ENCODE assay signal across 28 cellular contexts in the genomic region with DNA sequence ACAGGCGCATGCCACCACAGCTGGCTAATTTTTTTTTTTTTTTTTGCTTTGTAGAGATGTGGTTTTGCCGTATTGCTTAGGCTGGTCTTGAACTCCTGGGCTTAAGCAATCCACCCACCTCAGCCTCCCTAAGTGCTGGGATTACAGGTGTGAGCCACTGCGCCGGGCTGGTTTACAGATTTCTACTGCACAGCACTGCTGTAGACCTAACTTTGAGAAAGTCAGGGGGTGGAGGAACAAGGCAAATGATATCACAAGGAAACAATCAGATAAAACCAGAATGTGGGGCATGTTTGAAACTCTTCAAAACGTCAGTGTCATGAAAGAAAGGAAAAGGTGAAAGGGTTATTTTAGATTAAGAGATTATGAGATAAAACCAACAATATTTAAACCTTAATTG.
"Had no signal": no experiment of that assay in that cellular context is flagged by ENCODE, and none has a peak within 500 bp of the region (broad histone marks: within the 10 kb centered on the region; RNA-seq: fewer than 3 reads in every experiment).

No MANE protein-coding gene starts in this region.

- H3K36me3 ChIP-seq: esophagus muscularis mucosa, gastroesophageal sphincter, heart right ventricle, left lung, suprapubic skin, thyroid gland, vagina had no signal

- H3K27ac Mint-ChIP-seq: mesothelial cell of epicardium; natural killer cell treated with Interleukin-12 subunit alpha and Interleukin-12 subunit beta and Interleukin-15 and Interleukin-18, amount 100 ng/mL, for 72 hours; progenitor cell of endocrine pancreas; stimulated activated memory B cell treated with anti-CD40 and anti-IgM and Interleukin-4, amounts not matched to agents 10 μg/mL and 1 μg/mL and 100 μg/mL, for 72 hours; stimulated activated naive CD8-positive, alpha-beta T cell treated with anti-CD3 and anti-CD28 coated beads, Interleukin-15, Interleukin-2, amounts not matched to agents 100 ng/mL and 50 ng/mL, for 24 hours had no signal

- H3K27me3 ChIP-seq: esophagus muscularis mucosa, foreskin keratinocyte, gastroesophageal sphincter, heart right ventricle, left lung, suprapubic skin, thyroid gland, vagina had no signal

- ATAC-seq: foreskin keratinocyte; gastroesophageal sphincter; heart right ventricle; left cardiac atrium; left lung; mucosa of descending colon; natural killer cell treated with Interleukin-12 subunit alpha and Interleukin-12 subunit beta and Interleukin-15 and Interleukin-18, amount 100 ng/mL, for 72 hours; sciatic nerve; stimulated activated memory B cell treated with anti-CD40 and anti-IgM and Interleukin-4, amounts not matched to agents 10 μg/mL and 1 μg/mL and 100 μg/mL, for 72 hours had no signal

- H3K27ac ChIP-seq: coronary artery, esophagus muscularis mucosa, foreskin keratinocyte, gastroesophageal sphincter, heart right ventricle, left lung, parathyroid adenoma, suprapubic skin, thyroid gland, vagina had no signal

- H3K4me3 Mint-ChIP-seq: mesothelial cell of epicardium; naive B cell; natural killer cell treated with Interleukin-12 subunit alpha and Interleukin-12 subunit beta and Interleukin-15 and Interleukin-18, amount 100 ng/mL, for 72 hours; neural crest cell; stimulated activated memory B cell treated with anti-CD40 and anti-IgM and Interleukin-4, amounts not matched to agents 10 μg/mL and 1 μg/mL and 100 μg/mL, for 72 hours; stimulated activated naive CD8-positive, alpha-beta T cell treated with anti-CD3 and anti-CD28 coated beads, Interleukin-15, Interleukin-2, amounts not matched to agents 100 ng/mL and 50 ng/mL, for 24 hours had no signal

- H3K4me1 ChIP-seq: foreskin keratinocyte, left lung, parathyroid adenoma, suprapubic skin, vagina had no signal

- H3K36me3 Mint-ChIP-seq: mesothelial cell of epicardium; naive B cell; natural killer cell treated with Interleukin-12 subunit alpha and Interleukin-12 subunit beta and Interleukin-15 and Interleukin-18, amount 100 ng/mL, for 72 hours had no signal

- H3K4me1 Mint-ChIP-seq: mesothelial cell of epicardium; neural crest cell; stimulated activated memory B cell treated with anti-CD40 and anti-IgM and Interleukin-4, amounts not matched to agents 10 μg/mL and 1 μg/mL and 100 μg/mL, for 72 hours had no signal

- DNase-seq: dermis blood vessel endothelial cell; effector memory CD4-positive, alpha-beta T cell; foreskin keratinocyte; heart right ventricle; hippocampal formation; left cardiac atrium; left lung; mesenchymal stem cell; mucosa of descending colon; naive B cell; stimulated activated CD4-positive, alpha-beta T cell treated with anti-CD3 and anti-CD28 coated beads, Interleukin-12 subunit alpha, Interleukin-12 subunit beta, amount 100 ng/mL, for 4 hours; stimulated activated CD4-positive, alpha-beta T cell treated with anti-CD3 and anti-CD28 coated beads, Interleukin-4, amount 100 ng/mL, for 4 hours; thyroid gland; trophoblast cell had no signal

- H3K27me3 Mint-ChIP-seq: naive B cell; natural killer cell treated with Interleukin-12 subunit alpha and Interleukin-12 subunit beta and Interleukin-15 and Interleukin-18, amount 100 ng/mL, for 72 hours; progenitor cell of endocrine pancreas; stimulated activated memory B cell treated with anti-CD40 and anti-IgM and Interleukin-4, amounts not matched to agents 10 μg/mL and 1 μg/mL and 100 μg/mL, for 72 hours; stimulated activated naive CD8-positive, alpha-beta T cell treated with anti-CD3 and anti-CD28 coated beads, Interleukin-15, Interleukin-2, amounts not matched to agents 100 ng/mL and 50 ng/mL, for 24 hours had no signal

- H3K9me3 Mint-ChIP-seq: mesothelial cell of epicardium; natural killer cell treated with Interleukin-12 subunit alpha and Interleukin-12 subunit beta and Interleukin-15 and Interleukin-18, amount 100 ng/mL, for 72 hours; neural crest cell; stimulated activated memory B cell treated with anti-CD40 and anti-IgM and Interleukin-4, amounts not matched to agents 10 μg/mL and 1 μg/mL and 100 μg/mL, for 72 hours; stimulated activated naive CD8-positive, alpha-beta T cell treated with anti-CD3 and anti-CD28 coated beads, Interleukin-15, Interleukin-2, amounts not matched to agents 100 ng/mL and 50 ng/mL, for 24 hours had no signal

- H3K4me3 ChIP-seq: coronary artery, esophagus muscularis mucosa, gastroesophageal sphincter, heart right ventricle, left lung, mucosa of descending colon, smooth muscle cell, suprapubic skin, thyroid gland, vagina had no signal

- H3K9me3 ChIP-seq: esophagus muscularis mucosa, gastroesophageal sphincter, heart right ventricle, left lung, mucosa of descending colon, suprapubic skin, thyroid gland, vagina had no signal
